In genomic region chr11:204587-205109, GRCh38 we compare ENCODE assay signal across 17 cellular contexts. TPM values are rescaled to one million over a fixed set of nuclear protein-coding genes. Genes with fewer than 3 reads are reported as not detected.
A peak's percentile ranks its signal among the peaks of the same experiment; 100 is the strongest.
DNase-seq lines count a peak whose midpoint lies in the region; ATAC-seq, FAIRE-seq and TF ChIP-seq lines count a peak whose summit lies in the region.
"Had no signal": no experiment of that assay in that cellular context is flagged by ENCODE, and none has a peak within 500 bp of the region (broad histone marks: within the 10 kb centered on the region; RNA-seq: fewer than 3 reads in every experiment).

No MANE protein-coding gene starts in this region.

- peak overlapping the region; percentile 19 for H3K4me3 Mint-ChIP-seq in activated T-cell treated with anti-CD3 and anti-CD28 coated beads, Interleukin-2, amount 50 U/mL, for 4 hours

- no peak overlapping the region for H2BK15ac ChIP-seq in H1 (ENCODE audit: low read length)

- TF ChIP-seq POLR2A in H1 (IDR thresholded peaks at IDR 0.05; ENCODE audit: control extremely low read depth in 1 of 2, low read depth in 2 of 2, low read length in 2 of 2) (no peak), sigmoid colon (IDR thresholded peaks at IDR 0.05) (no peak)

- H3K56ac ChIP-seq in H1 (replicated peaks; ENCODE audit: insufficient read length, low read depth, low read length) = no peak overlapping the region

- H3K4me2 ChIP-seq in H1 (ENCODE audit: insufficient read depth in 1 of 2, low read depth in 2 of 2, low read length in 2 of 2) = no peak overlapping the region
- H3K4me2 ChIP-seq: PC-9 had no signal

- WGBS in H1 (ENCODE audit: extremely low coverage in 1 of 2, insufficient coverage in 1 of 2, insufficient read length in 1 of 2, insufficient replicate concordance in 2 of 2, low coverage in 1 of 2, low lambda C conversion rate in 2 of 2, missing lambda C conversion rate in 1 of 2), 2 experiments = 85% methylated on average over 11 of the region's 12 CpGs; no CpG with 5 or more reads in 1 of the 2 experiments
- 85 to 92% methylated on average over 12 of the region's 12 CpGs for WGBS in sigmoid colon, 2 donors

- H2BK120ac ChIP-seq in H1 (replicated peaks; ENCODE audit: low read depth, low read length) = no peak overlapping the region

- TF ChIP-seq RAD21 in H1 (IDR thresholded peaks at IDR 0.05 in 1 of 2, conservative IDR thresholded peaks at IDR 0.05 in 1 of 2; ENCODE audit: low read depth in 2 of 2, low read length in 2 of 2) = no peak

- H2BK5ac ChIP-seq in H1 (ENCODE audit: low read depth, low read length) = no peak overlapping the region

- no peaks in the 10 kb centered on the region for H3K27me3 Mint-ChIP-seq in activated T-cell treated with anti-CD3 and anti-CD28 coated beads, Interleukin-2, amount 50 U/mL, for 4 hours (ENCODE audit: low read depth)

- no peak overlapping the region for H3K4ac ChIP-seq in H1 (replicated peaks; ENCODE audit: insufficient read length, low read depth, low read length)

- no peak for FAIRE-seq in H1 (lab: Jason Lieb, UNC)

- no peak overlapping the region for H3K18ac ChIP-seq in H1 (ENCODE audit: extremely low read depth, low read length)

- peaks cover 6% of the 10 kb centered on the region for H3K79me1 ChIP-seq in H1 (ENCODE audit: low read depth, low read length)

- H3K14ac ChIP-seq in H1 (ENCODE audit: insufficient read length) = no peak overlapping the region

- H3K9me3 Mint-ChIP-seq in activated T-cell treated with anti-CD3 and anti-CD28 coated beads, Interleukin-2, amount 50 U/mL, for 4 hours = no peaks in the 10 kb centered on the region

- no peak overlapping the region for H2BK20ac ChIP-seq in H1 (ENCODE audit: low read length)

- H2BK12ac ChIP-seq in H1 (ENCODE audit: low read depth, low read length) = no peak overlapping the region

- no peak overlapping the region for H3K9ac ChIP-seq in H1 (replicated peaks in 1 of 4; ENCODE audit: extremely low read depth in 1 of 4, low read depth in 3 of 4, low read length in 3 of 4)

- no peak overlapping the region for H4K91ac ChIP-seq in H1 (replicated peaks; ENCODE audit: insufficient read length, low read length)

- TF ChIP-seq EP300 in H1 (IDR thresholded peaks at IDR 0.05; ENCODE audit: borderline replicate concordance in 1 of 2, low read depth in 2 of 2, low read length in 2 of 2) (no peak), sigmoid colon (IDR thresholded peaks at IDR 0.05) (no peak)

- DNase-seq in activated T-cell treated with anti-CD3 and anti-CD28 coated beads, Interleukin-2, amount 50 U/mL, for 4 hours = no peak
- DNase-seq in activated T-cell treated with anti-CD3 and anti-CD28 coated beads for 4 hours (no peak), HT-29 (ENCODE audit: low spot score) (peak; percentile 0), H1 (ENCODE audit: low read depth in 1 of 2, low spot score in 2 of 2) (no peak), sigmoid colon (peak; percentile 62), cerebellar cortex (ENCODE audit: low spot score) (no peak)
- DNase-seq: brain microvascular endothelial cell, left ventricle myocardium inferior, MM.1S, NCI-H2081, NCI-H69, PC-9, WERI-Rb-1 had no signal

- peaks cover 0 to 31% of the 10 kb centered on the region in 2 experiments for H4K20me1 ChIP-seq in H1 (replicated peaks in 1 of 2; ENCODE audit: control insufficient read depth in 1 of 2, insufficient read depth in 2 of 2, low read length in 2 of 2)

- CTCF ChIA-PET in H1 (lab: Charles Lee; ENCODE audit: partially characterized antibody) = interaction anchor here (0.6 to 1.4 kb wide), 3 partner anchors 34 to 159 kb away, joined by 3 to 4 read pairs (median 4); no protein-coding TSS in a partner anchor

- peaks cover 50% of the 10 kb centered on the region for H3K4me1 Mint-ChIP-seq in activated T-cell treated with anti-CD3 and anti-CD28 coated beads, Interleukin-2, amount 50 U/mL, for 4 hours (ENCODE audit: low read depth)

- no peak for ATAC-seq in activated T-cell treated with anti-CD3 and anti-CD28 coated beads, Interleukin-2, amount 50 U/mL, for 4 hours
- ATAC-seq in GM18868 (IDR thresholded peaks at IDR 0.05; ENCODE audit: unreplicated experiment) (no peak), HG02571 (IDR thresholded peaks at IDR 0.05; ENCODE audit: unreplicated experiment) (no peak)

- TF ChIP-seq CTCF in H1 (IDR thresholded peaks at IDR 0.05; ENCODE audit: control extremely low read depth in 1 of 3, insufficient read depth in 1 of 3, low read depth in 1 of 3, low read length in 3 of 3) (no peak), sigmoid colon (IDR thresholded peaks at IDR 0.05) (no peak)

- H3K23me2 ChIP-seq in H1 (ENCODE audit: low read depth, low read length) = peaks cover 22% of the 10 kb centered on the region

- H3K27me3 ChIP-seq in H1 (replicated peaks in 1 of 4; ENCODE audit: control insufficient read depth in 3 of 4, extremely low read depth in 1 of 4, insufficient read depth in 3 of 4, low read length in 3 of 4) (no peaks in the 10 kb centered on the region), sigmoid colon (no peaks in the 10 kb centered on the region)
- H3K27me3 ChIP-seq: brain microvascular endothelial cell had no signal

- H3K9me3 ChIP-seq in H1 (ENCODE audit: insufficient read depth in 2 of 2, low read depth in 1 of 2, low read length in 1 of 2) (no peaks in the 10 kb centered on the region), sigmoid colon (no peaks in the 10 kb centered on the region)
- H3K9me3 ChIP-seq: left ventricle myocardium inferior had no signal

- H3K36me3 Mint-ChIP-seq in activated T-cell treated with anti-CD3 and anti-CD28 coated beads, Interleukin-2, amount 50 U/mL, for 4 hours (ENCODE audit: insufficient read depth) = peaks cover 5% of the 10 kb centered on the region

- POLR2A ChIA-PET in H1 (lab: Charles Lee; ENCODE audit: partially characterized antibody) = interaction anchor here (1.4 kb wide), 1 partner anchor 14 kb away, joined by 3 read pairs; no protein-coding TSS in a partner anchor

- H3K4me1 ChIP-seq in H1 (replicated peaks in 1 of 4; ENCODE audit: control insufficient read depth in 3 of 4, insufficient read depth in 4 of 4, low read length in 3 of 4) (peaks cover 0 to 19% (median 7%) of the 10 kb centered on the region in 4 experiments; a peak in 5 of 7 replicates), sigmoid colon (peaks cover 0 to 47% (median 30%) of the 10 kb centered on the region in 4 donors)

- H3K23ac ChIP-seq in H1 (ENCODE audit: insufficient read length) = no peak overlapping the region

- H4K5ac ChIP-seq in H1 (ENCODE audit: insufficient read length, low read depth, low read length) = no peak overlapping the region

- peak overlapping the region; percentile 31; the same call in 1 of the 2 replicates for H4K8ac ChIP-seq in H1 (ENCODE audit: extremely low read depth, insufficient read depth, low read length)

- no peak overlapping the region for H3K27ac ChIP-seq in H1 (ENCODE audit: low read depth, low read length)
- no peak overlapping the region for H3K27ac ChIP-seq in sigmoid colon
- H3K27ac ChIP-seq: brain microvascular endothelial cell, left ventricle myocardium inferior, PC-9, WERI-Rb-1 had no signal

- intact Hi-C loops in sigmoid colon (cut with DNase I) = loop anchor here (5.0 kb wide), 4 partner anchors 103 to 303 kb away; partner anchors contain the start of genes IFITM2 and RNH1

- no peak overlapping the region for H3K4me3 ChIP-seq in H1 (ENCODE audit: extremely low read depth in 1 of 4, insufficient read depth in 2 of 4, low read depth in 3 of 4, low read length in 4 of 4)
- H3K4me3 ChIP-seq in sigmoid colon = no peak overlapping the region
- H3K4me3 ChIP-seq: PC-9 had no signal

- H3K36me3 ChIP-seq in H1 (ENCODE audit: control insufficient read depth in 2 of 4, insufficient read depth in 4 of 4, low read length in 3 of 4) = peaks cover 0 to 11% (median 4%) of the 10 kb centered on the region in 4 experiments; a peak in 6 of 8 replicates
- H3K36me3 ChIP-seq in sigmoid colon = peaks cover 15 to 54% (median 22%) of the 10 kb centered on the region in 4 donors

- no peak overlapping the region for H2AK5ac ChIP-seq in H1 (ENCODE audit: low read depth, low read length)

- H3K79me2 ChIP-seq in H1 (ENCODE audit: control insufficient read depth in 1 of 2, insufficient read depth in 2 of 2, low read length in 2 of 2) = peaks cover 0 to 19% of the 10 kb centered on the region in 2 experiments; a peak in 3 of 4 replicates

- H2AFZ ChIP-seq in H1 (ENCODE audit: low read length) = no peak overlapping the region
- H2AFZ ChIP-seq: PC-9 had no signal

RNA-seq across cellular contexts. Expression of gene BET1L, which starts 2.6 kb away (rescaled TPM):
- total RNA-seq in activated T-cell treated with anti-CD3 and anti-CD28 coated beads, Interleukin-2, amount 50 U/mL, for 4 hours = 10 to 100 TPM; 41.1 to 46.1 (median 42.6) TPM
- total RNA-seq in HT-29 (2014; rRNA removed; shearing (Covaris generic)) = 45.6 and 47.9 TPM in 2 replicates
- 37.9 and 40.2 TPM in 2 replicates for total RNA-seq in H1 (2021; fragmentation: NEBNext Ultra II Directional; extraction: Animal tissue kit (Norgen Biotek cat#: 25700))
- polyA plus RNA-seq in H1 (2011; rRNA removed) (61.9 and 71.1 TPM in 2 replicates), sigmoid colon (10 to 100 TPM; 33.8 to 48.1 (median 39.0) TPM)
- 41.0 TPM for polyA plus RNA-seq in H1 (2011; cell fraction: cytosol; rRNA removed)
- polyA plus RNA-seq in H1 (2011; cell fraction: nucleus; rRNA removed) = 69.5 TPM
- 26.7 to 37.3 TPM (median 33.5 TPM) in 4 replicates for polyA plus RNA-seq in H1 (2012, experiment 1 of 2)
- polyA plus RNA-seq in H1 (2012, experiment 2 of 2) = 31.1 TPM
- 21.9 TPM for polyA plus RNA-seq in H1 (2013, experiment 1 of 2)
- polyA plus RNA-seq in H1 (2013, experiment 2 of 2) = 22.9 TPM
- polyA minus RNA-seq in H1 (2011; rRNA and poly(A)+ RNA removed) = 54.1 and 75.4 TPM in 2 replicates
- polyA minus RNA-seq in H1 (2011; cell fraction: cytosol; rRNA and poly(A)+ RNA removed) = 20.7 TPM
- 64.7 TPM for polyA minus RNA-seq in H1 (2011; cell fraction: nucleus; rRNA and poly(A)+ RNA removed)
- total RNA-seq in sigmoid colon = 10 to 100 TPM; 22.8 to 29.6 (median 23.8) TPM

RNA-seq across cellular contexts. Expression of gene RIC8A, which starts 2.9 kb away (rescaled TPM):
- total RNA-seq in activated T-cell treated with anti-CD3 and anti-CD28 coated beads, Interleukin-2, amount 50 U/mL, for 4 hours = 100 to 1,000 TPM; 145 to 152 (median 151) TPM
- 253 and 283 TPM in 2 replicates for total RNA-seq in HT-29 (2014; rRNA removed; shearing (Covaris generic))
- total RNA-seq in H1 (2021; fragmentation: NEBNext Ultra II Directional; extraction: Animal tissue kit (Norgen Biotek cat#: 25700)) = 67.0 and 76.7 TPM in 2 replicates
- polyA plus RNA-seq in H1 (2011; rRNA removed) (105 and 123 TPM in 2 replicates), sigmoid colon (10 to 100 TPM; 39.6 to 69.1 (median 47.9) TPM)
- 82.4 TPM for polyA plus RNA-seq in H1 (2011; cell fraction: cytosol; rRNA removed)
- 234 TPM for polyA plus RNA-seq in H1 (2011; cell fraction: nucleus; rRNA removed)
- polyA plus RNA-seq in H1 (2012, experiment 1 of 2) = 49.0 to 68.8 TPM (median 62.1 TPM) in 4 replicates
- polyA plus RNA-seq in H1 (2012, experiment 2 of 2) = 53.7 TPM
- polyA plus RNA-seq in H1 (2013, experiment 1 of 2) = 37.2 TPM
- polyA plus RNA-seq in H1 (2013, experiment 2 of 2) = 43.2 TPM
- 82.0 and 141 TPM in 2 replicates for polyA minus RNA-seq in H1 (2011; rRNA and poly(A)+ RNA removed)
- 42.5 TPM for polyA minus RNA-seq in H1 (2011; cell fraction: cytosol; rRNA and poly(A)+ RNA removed)
- 82.7 TPM for polyA minus RNA-seq in H1 (2011; cell fraction: nucleus; rRNA and poly(A)+ RNA removed)
- 100 to 1,000 TPM in 1 of 4 donors, 10 to 100 TPM in 3; 73.7 to 103 (median 86.8) TPM for total RNA-seq in sigmoid colon

RNA-seq across cellular contexts. Expression of gene SCGB1C1, which starts 11.8 kb away (rescaled TPM):
- total RNA-seq in activated T-cell treated with anti-CD3 and anti-CD28 coated beads, Interleukin-2, amount 50 U/mL, for 4 hours = not detected
- total RNA-seq in HT-29 (2014; rRNA removed; shearing (Covaris generic)) = not detected in 2 replicates
- total RNA-seq in H1 (2021; fragmentation: NEBNext Ultra II Directional; extraction: Animal tissue kit (Norgen Biotek cat#: 25700)) = not detected in 2 replicates
- polyA plus RNA-seq in H1 (2011; rRNA removed) = not detected in 2 replicates
- not detected for polyA plus RNA-seq in H1 (2011; cell fraction: cytosol; rRNA removed)
- not detected for polyA plus RNA-seq in H1 (2011; cell fraction: nucleus; rRNA removed)
- not detected in 4 replicates for polyA plus RNA-seq in H1 (2012, experiment 1 of 2)
- polyA plus RNA-seq in H1 (2012, experiment 2 of 2) = not detected
- polyA plus RNA-seq in H1 (2013, experiment 1 of 2) = not detected
- polyA plus RNA-seq in H1 (2013, experiment 2 of 2) = not detected
- polyA minus RNA-seq in H1 (2011; rRNA and poly(A)+ RNA removed) = not detected in 2 replicates
- polyA minus RNA-seq in H1 (2011; cell fraction: cytosol; rRNA and poly(A)+ RNA removed) = not detected
- not detected for polyA minus RNA-seq in H1 (2011; cell fraction: nucleus; rRNA and poly(A)+ RNA removed)
- not detected for total RNA-seq in sigmoid colon
- polyA plus RNA-seq in sigmoid colon = not detected
- total RNA-seq: left ventricle myocardium inferior, PC-9, temporal lobe had no signal
- polyA plus RNA-seq: AG04450 had no signal

RNA-seq across cellular contexts. Expression of gene SIRT3, which starts 31.5 kb away (rescaled TPM):
- total RNA-seq in activated T-cell treated with anti-CD3 and anti-CD28 coated beads, Interleukin-2, amount 50 U/mL, for 4 hours = 10 to 100 TPM in 1 of 3 donors, 1 to 10 TPM in 2; 7.0 to 12.6 (median 8.3) TPM
- 8.6 and 11.5 TPM in 2 replicates for total RNA-seq in HT-29 (2014; rRNA removed; shearing (Covaris generic))
- 14.3 and 14.6 TPM in 2 replicates for total RNA-seq in H1 (2021; fragmentation: NEBNext Ultra II Directional; extraction: Animal tissue kit (Norgen Biotek cat#: 25700))
- polyA plus RNA-seq in H1 (2011; rRNA removed) = 21.6 and 25.5 TPM in 2 replicates
- polyA plus RNA-seq in H1 (2011; cell fraction: cytosol; rRNA removed) = 27.9 TPM
- 29.0 TPM for polyA plus RNA-seq in H1 (2011; cell fraction: nucleus; rRNA removed)
- polyA plus RNA-seq in H1 (2012, experiment 1 of 2) = 21.5 to 23.2 TPM (median 22.7 TPM) in 4 replicates
- polyA plus RNA-seq in H1 (2012, experiment 2 of 2) = 13.5 TPM
- polyA plus RNA-seq in H1 (2013, experiment 1 of 2) = 10.0 TPM
- polyA plus RNA-seq in H1 (2013, experiment 2 of 2) = 9.4 TPM
- 13.7 and 14.4 TPM in 2 replicates for polyA minus RNA-seq in H1 (2011; rRNA and poly(A)+ RNA removed)
- polyA minus RNA-seq in H1 (2011; cell fraction: cytosol; rRNA and poly(A)+ RNA removed) = 8.9 TPM
- 11.6 TPM for polyA minus RNA-seq in H1 (2011; cell fraction: nucleus; rRNA and poly(A)+ RNA removed)
- total RNA-seq in sigmoid colon = 10 to 100 TPM in 3 of 4 donors, 1 to 10 TPM in 1; 6.4 to 12.5 (median 11.5) TPM
- 10 to 100 TPM in 2 of 3 donors, 1 to 10 TPM in 1; 9.6 to 21.0 (median 12.5) TPM for polyA plus RNA-seq in sigmoid colon

RNA-seq across cellular contexts. Expression of gene PSMD13, which starts 32.1 kb away (rescaled TPM):
- total RNA-seq in activated T-cell treated with anti-CD3 and anti-CD28 coated beads, Interleukin-2, amount 50 U/mL, for 4 hours = 100 to 1,000 TPM; 348 to 399 (median 390) TPM
- 235 TPM in 2 replicates for total RNA-seq in HT-29 (2014; rRNA removed; shearing (Covaris generic))
- 136 and 141 TPM in 2 replicates for total RNA-seq in H1 (2021; fragmentation: NEBNext Ultra II Directional; extraction: Animal tissue kit (Norgen Biotek cat#: 25700))
- polyA plus RNA-seq in H1 (2011; rRNA removed) (121 and 130 TPM in 2 replicates), sigmoid colon (100 to 1,000 TPM; 111 to 180 (median 138) TPM)
- 158 TPM for polyA plus RNA-seq in H1 (2011; cell fraction: cytosol; rRNA removed)
- 84.4 TPM for polyA plus RNA-seq in H1 (2011; cell fraction: nucleus; rRNA removed)
- polyA plus RNA-seq in H1 (2012, experiment 1 of 2) = 141 to 163 TPM (median 151 TPM) in 4 replicates
- 136 TPM for polyA plus RNA-seq in H1 (2012, experiment 2 of 2)
- 68.4 TPM for polyA plus RNA-seq in H1 (2013, experiment 1 of 2)
- 67.6 TPM for polyA plus RNA-seq in H1 (2013, experiment 2 of 2)
- polyA minus RNA-seq in H1 (2011; rRNA and poly(A)+ RNA removed) = 65.1 and 83.5 TPM in 2 replicates
- 37.7 TPM for polyA minus RNA-seq in H1 (2011; cell fraction: cytosol; rRNA and poly(A)+ RNA removed)
- polyA minus RNA-seq in H1 (2011; cell fraction: nucleus; rRNA and poly(A)+ RNA removed) = 35.1 TPM
- 100 to 1,000 TPM in 2 of 4 donors, 10 to 100 TPM in 2; 86.2 to 118 (median 99.3) TPM for total RNA-seq in sigmoid colon

Comparison
In these comparisons a context has a peak if more than half of its experiments do, and no peak if none do; other contexts are left out.
1. DNase-seq: peak in HT-29 (single experiment) and sigmoid colon (single experiment); none in activated T-cell treated with anti-CD3 and anti-CD28 coated beads, Interleukin-2, amount 50 U/mL, for 4 hours (single experiment), activated T-cell treated with anti-CD3 and anti-CD28 coated beads for 4 hours (single experiment), H1 (0 of 2) and cerebellar cortex (single experiment).